ENCODE assay signal across 8 cellular contexts in genomic region chr20:16574656-16575355, GRCh38. TPM values are rescaled to one million over a fixed set of nuclear protein-coding genes. Genes with fewer than 3 reads are reported as not detected.
DNase-seq lines count a peak whose midpoint lies in the region; ATAC-seq and TF ChIP-seq lines count a peak whose summit lies in the region.

No MANE protein-coding gene starts in this region.

- H3K4me1 Mint-ChIP-seq in T-cell, result peaks cover 41 to 53% (median 48%) of the 10 kb centered on the region in 3 donors
- peaks cover 25% of the 10 kb centered on the region for H3K4me1 Mint-ChIP-seq in progenitor cell of endocrine pancreas (ENCODE audit: low read depth)
- peaks cover 42% of the 10 kb centered on the region for H3K4me1 Mint-ChIP-seq in type B pancreatic cell (ENCODE audit: unreplicated experiment)

- H3K36me3 ChIP-seq in Loucy (ENCODE audit: insufficient read depth, low read length) (no peaks in the 10 kb centered on the region), right atrium auricular region (no peaks in the 10 kb centered on the region)

- ATAC-seq in GM21737 (IDR thresholded peaks at IDR 0.05; ENCODE audit: unreplicated experiment), result peak; percentile 64
- peak; percentile 70 to 76 (median 74) for ATAC-seq in T-cell (replicated peaks in 1 of 4)

- CTCF ChIA-PET in T-cell (lab: Charles Lee), result interaction anchor here (0.6 to 0.8 kb wide), 2 partner anchors 148 to 1120 kb away, joined by 3 to 4 read pairs; no protein-coding TSS in a partner anchor

- H3K36me3 Mint-ChIP-seq in T-cell (no peaks in the 10 kb centered on the region), progenitor cell of endocrine pancreas (ENCODE audit: insufficient read depth) (no peaks in the 10 kb centered on the region), type B pancreatic cell (no peaks in the 10 kb centered on the region)

- H3K4me3 ChIP-seq in Loucy (ENCODE audit: low read length, poor library complexity, severe bottlenecking) (peak overlapping the region; percentile 71), right atrium auricular region (peak overlapping the region; percentile 42 to 57)

- H3K4me2 ChIP-seq in Loucy (ENCODE audit: low read depth, low read length, poor library complexity, severe bottlenecking), result peak overlapping the region; percentile 72

- peak overlapping the region; percentile 69 to 82 for H3K27ac ChIP-seq in right atrium auricular region

- TF ChIP-seq CTCF in Loucy (conservative IDR thresholded peaks at IDR 0.05; ENCODE audit: low read length), result no peak
- peak in 1 of 2 donors; percentile 25 for TF ChIP-seq CTCF in right atrium auricular region (IDR thresholded peaks at IDR 0.05)
- no peak for TF ChIP-seq CTCF in progenitor cell of endocrine pancreas (IDR thresholded peaks at IDR 0.05; ENCODE audit: unreplicated experiment)
- TF ChIP-seq CTCF in type B pancreatic cell (conservative IDR thresholded peaks at IDR 0.05), result no peak

- no peaks in the 10 kb centered on the region for H3K27me3 ChIP-seq in Loucy (ENCODE audit: insufficient read depth, low read length, poor library complexity, severe bottlenecking)
- no peaks in the 10 kb centered on the region for H3K27me3 ChIP-seq in right atrium auricular region

- no peaks in the 10 kb centered on the region for H3K9me3 ChIP-seq in Loucy (ENCODE audit: insufficient read depth, low read depth, low read length)
- H3K9me3 ChIP-seq in right atrium auricular region, result no peaks in the 10 kb centered on the region

- peak; percentile 84 for DNase-seq in Daoy (ENCODE audit: low read depth)
- peak; percentile 30 to 80 (median 60) for DNase-seq in T-cell
- DNase-seq in amygdala (lab: John Stamatoyannopoulos, UW), result peak in 55 of 56 donors; percentile 13 to 88 (median 75)
- peak; percentile 90 for DNase-seq in right atrium auricular region (ENCODE audit: low spot score)
- DNase-seq in progenitor cell of endocrine pancreas (ENCODE audit: low spot score, unreplicated experiment), result peak; percentile 61
- DNase-seq in type B pancreatic cell (ENCODE audit: extremely low spot score, unreplicated experiment), result peak; percentile 84

- peak overlapping the region; percentile 82 for H2AFZ ChIP-seq in Loucy (ENCODE audit: low read length)

- peak overlapping the region; percentile 81 to 91 (median 85) for H3K4me3 Mint-ChIP-seq in T-cell
- H3K4me3 Mint-ChIP-seq in progenitor cell of endocrine pancreas (ENCODE audit: low read depth), result peak overlapping the region; percentile 77
- peak overlapping the region; percentile 98 for H3K4me3 Mint-ChIP-seq in type B pancreatic cell

- H3K27me3 Mint-ChIP-seq in T-cell (peaks cover 0 to 4% of the 10 kb centered on the region in 2 donors), progenitor cell of endocrine pancreas (peaks cover 4% of the 10 kb centered on the region), type B pancreatic cell (no peaks in the 10 kb centered on the region)

- POLR2A ChIA-PET in T-cell (lab: Charles Lee), result no interaction called here

- H3F3A ChIP-seq in Loucy (ENCODE audit: low read depth), result no peaks in the 10 kb centered on the region

- peaks cover 9% of the 10 kb centered on the region for H3K4me1 ChIP-seq in Loucy (ENCODE audit: insufficient read depth, low read length, poor library complexity, severe bottlenecking)
- H3K4me1 ChIP-seq in right atrium auricular region, result peaks cover 0 to 27% of the 10 kb centered on the region in 2 donors

- H3K79me2 ChIP-seq in Loucy (ENCODE audit: insufficient read depth, low read length), result 0 out of 2 replicates have a peak, but pooled peaks cover 4% of the 10 kb centered on the region

- H3K9ac ChIP-seq in Loucy (ENCODE audit: low read depth, low read length, poor library complexity, severe bottlenecking), result peak overlapping the region; percentile 60

- no peaks in the 10 kb centered on the region for H4K20me1 ChIP-seq in Loucy (ENCODE audit: insufficient read depth, low read length, poor library complexity, severe bottlenecking)

- no peaks in the 10 kb centered on the region for H3K9me2 ChIP-seq in Loucy (replicated peaks; ENCODE audit: low read depth, low read length)

- H3K9me3 Mint-ChIP-seq in T-cell, result no peaks in the 10 kb centered on the region
- no peaks in the 10 kb centered on the region for H3K9me3 Mint-ChIP-seq in progenitor cell of endocrine pancreas (ENCODE audit: low read depth)
- H3K9me3 Mint-ChIP-seq in type B pancreatic cell, result no peaks in the 10 kb centered on the region

- H3K27ac Mint-ChIP-seq in T-cell (peak overlapping the region; percentile 57 to 87), progenitor cell of endocrine pancreas (peak overlapping the region; percentile 79), type B pancreatic cell (peak overlapping the region; percentile 80)

RNA-seq across cellular contexts. Expression of gene KIF16B, which starts 1.6 kb away (rescaled TPM):
- 3.2 and 6.1 TPM in 2 replicates for total RNA-seq in Daoy (2014; rRNA removed; shearing (Covaris generic))
- total RNA-seq in T-cell (10 to 100 TPM in 1 of 5 donors, 1 to 10 TPM in 4; 6.8 to 10.2 (median 8.7) TPM), right atrium auricular region (10 to 100 TPM; 11.2 to 23.0 TPM), progenitor cell of endocrine pancreas (10.8 and 13.0 TPM in 2 replicates), type B pancreatic cell (ENCODE audit: low replicate concordance) (10.3 and 10.4 TPM in 2 replicates)

Comparison
In these comparisons a context has a peak if more than half of its experiments do, and no peak if none do; other contexts are left out.
1. Peak in every context shown above with its lines: DNase-seq, ATAC-seq, H3K4me3 ChIP-seq and H3K27ac ChIP-seq.